Comparison of ENCODE assay signal across 8 cellular contexts in genomic region chr4:103091601-103092223, GRCh38. TPM values are rescaled to one million over a fixed set of nuclear protein-coding genes. Genes with fewer than 3 reads are reported as not detected.
DNase-seq lines count a peak whose midpoint lies in the region; ATAC-seq and TF ChIP-seq lines count a peak whose summit lies in the region.

No MANE protein-coding gene starts in this region.

- DNase-seq in activated CD8-positive, alpha-beta memory T cell treated with anti-CD3 and anti-CD28 coated beads, Interleukin-2, amount 10 ng/mL, durations not matched to agents 7 days and 5 days, result peak; percentile 68
- DNase-seq in activated CD8-positive, alpha-beta memory T cell treated with anti-CD3 and anti-CD28 coated beads, Interleukin-2, amount 50 U/mL, for 48 hours, result no peak
- peak; percentile 67 for DNase-seq in Jurkat, Clone E6-1 (ENCODE audit: low read depth, low spot score)
- DNase-seq in PC-9 (peak; percentile 17 to 57), adrenal gland (peak in 6 of 7 donors; percentile 33 to 60 (median 46)), iris pigment epithelial cell (ENCODE audit: low read depth) (peak; percentile 75)
- DNase-seq in stimulated activated naive CD4-positive, alpha-beta T cell (lab: John Stamatoyannopoulos, UW), result peak in 5 of 6 experiments; percentile 9 to 59 (median 35)

- POLR2A ChIA-PET in PC-9 (lab: Charles Lee; ENCODE audit: unreplicated experiment), result no interaction called here

- H3K79me2 ChIP-seq in PC-9 (ENCODE audit: low read depth), result no peaks in the 10 kb centered on the region

- H4K20me1 ChIP-seq in PC-9 (ENCODE audit: insufficient read depth), result no peaks in the 10 kb centered on the region

- 33 to 50% (median 41%) methylated on average over 3 of the region's 3 CpGs for WGBS in adrenal gland, 4 donors

- H2AFZ ChIP-seq in PC-9, result no peak overlapping the region

- CTCF ChIA-PET in activated CD8-positive, alpha-beta memory T cell treated with anti-CD3 and anti-CD28 coated beads, Interleukin-2, amount 10 ng/mL, durations not matched to agents 7 days and 5 days (lab: Charles Lee), result interaction anchor here (0.7 to 6.0 kb wide), 29 partner anchors 8 to 747 kb away, joined by 3 to 76 read pairs (median 4); partner anchors contain the start of genes BDH2, MANBA, SLC9B1 and SLC9B2
- CTCF ChIA-PET in PC-9 (lab: Charles Lee), result interaction anchor here (0.6 to 0.7 kb wide), 4 partner anchors 53 to 661 kb away, joined by 3 to 10 read pairs (median 3); no protein-coding TSS in a partner anchor

- H3K36me3 ChIP-seq in PC-9 (ENCODE audit: low read depth), result no peaks in the 10 kb centered on the region
- H3K36me3 ChIP-seq in adrenal gland (replicated peaks in 1 of 2), result peaks cover 0 to 37% of the 10 kb centered on the region in 2 donors

- peaks cover 19% of the 10 kb centered on the region for H3K36me3 Mint-ChIP-seq in activated CD8-positive, alpha-beta memory T cell treated with anti-CD3 and anti-CD28 coated beads, Interleukin-2, amount 10 ng/mL, durations not matched to agents 7 days and 5 days

- H3K4me1 ChIP-seq in PC-9 (replicated peaks; ENCODE audit: insufficient read depth) (no peaks in the 10 kb centered on the region), adrenal gland (replicated peaks in 1 of 2) (peaks cover 0 to 23% of the 10 kb centered on the region in 2 donors)

- peak; percentile 72 for TF ChIP-seq CTCF in PC-9 (conservative IDR thresholded peaks at IDR 0.05)
- peak; percentile 42 to 71 (median 60) for TF ChIP-seq CTCF in adrenal gland (IDR thresholded peaks at IDR 0.05)

- ATAC-seq in activated CD8-positive, alpha-beta memory T cell treated with anti-CD3 and anti-CD28 coated beads, Interleukin-2, amount 10 ng/mL, durations not matched to agents 7 days and 5 days, result peak; percentile 79
- peak; percentile 81 for ATAC-seq in GM21723 (IDR thresholded peaks at IDR 0.05; ENCODE audit: unreplicated experiment)

- H3K27ac ChIP-seq in PC-9, result no peak overlapping the region
- H3K27ac ChIP-seq in adrenal gland, result no peak overlapping the region

- no peak overlapping the region for H3K4me3 ChIP-seq in Jurkat, Clone E6-1 (ENCODE audit: low read length)
- H3K4me3 ChIP-seq in PC-9 (no peak overlapping the region), adrenal gland (no peak overlapping the region)

- intact Hi-C loops in PC-9 (cut with micrococcal nuclease; ENCODE audit: unreplicated experiment) (loop anchor here (5.0 to 10.0 kb wide), 4 partner anchors 469 to 827 kb away; partner anchors contain the start of gene SLC39A8), adrenal gland (cut with DNase I) (loop anchor here in 1 of 2 donors (10.0 kb wide), 1 partner anchor 467 kb away; no protein-coding TSS in a partner anchor)

- H3K9me3 ChIP-seq in PC-9 (ENCODE audit: insufficient read depth, low read depth), result no peaks in the 10 kb centered on the region
- no peaks in the 10 kb centered on the region for H3K9me3 ChIP-seq in adrenal gland (replicated peaks in 1 of 3)

- peaks cover 33% of the 10 kb centered on the region for H3K4me1 Mint-ChIP-seq in activated CD8-positive, alpha-beta memory T cell treated with anti-CD3 and anti-CD28 coated beads, Interleukin-2, amount 10 ng/mL, durations not matched to agents 7 days and 5 days

- no TSS peak for BruUV-seq in PC-9 (replicated peaks; lab: Mats Ljungman, UMichigan)

- H3K27me3 ChIP-seq in PC-9 (ENCODE audit: insufficient read depth, low read depth), result no peaks in the 10 kb centered on the region
- no peaks in the 10 kb centered on the region for H3K27me3 ChIP-seq in adrenal gland

- no peak overlapping the region for H3K4me2 ChIP-seq in PC-9

- peak overlapping the region; percentile 74 for H3K4me3 Mint-ChIP-seq in activated CD8-positive, alpha-beta memory T cell treated with anti-CD3 and anti-CD28 coated beads, Interleukin-2, amount 10 ng/mL, durations not matched to agents 7 days and 5 days

- H3K9me2 ChIP-seq in PC-9 (ENCODE audit: insufficient read depth), result no peaks in the 10 kb centered on the region

- H3K27ac Mint-ChIP-seq in activated CD8-positive, alpha-beta memory T cell treated with anti-CD3 and anti-CD28 coated beads, Interleukin-2, amount 10 ng/mL, durations not matched to agents 7 days and 5 days, result peak overlapping the region; percentile 85

- H3K9me3 Mint-ChIP-seq in activated CD8-positive, alpha-beta memory T cell treated with anti-CD3 and anti-CD28 coated beads, Interleukin-2, amount 10 ng/mL, durations not matched to agents 7 days and 5 days (ENCODE audit: low read depth), result no peaks in the 10 kb centered on the region

- H3K27me3 Mint-ChIP-seq in activated CD8-positive, alpha-beta memory T cell treated with anti-CD3 and anti-CD28 coated beads, Interleukin-2, amount 10 ng/mL, durations not matched to agents 7 days and 5 days, result no peaks in the 10 kb centered on the region

- no peak for TF ChIP-seq POLR2A in adrenal gland (IDR thresholded peaks at IDR 0.05)

- H3F3A ChIP-seq in PC-9 (ENCODE audit: insufficient read depth, low read depth), result no peaks in the 10 kb centered on the region

RNA-seq across cellular contexts. Expression of gene BDH2, which starts 7.9 kb away (rescaled TPM):
- 10 to 100 TPM; 16.5 to 19.2 TPM for total RNA-seq in activated CD8-positive, alpha-beta memory T cell treated with anti-CD3 and anti-CD28 coated beads, Interleukin-2, amount 10 ng/mL, durations not matched to agents 7 days and 5 days
- polyA plus RNA-seq in Jurkat, Clone E6-1 (2012; ENCODE audit: insufficient read depth, insufficient read length), result 53.6 TPM
- total RNA-seq in PC-9 (2021) (9.5 and 10.1 TPM in 2 replicates), adrenal gland (100 to 1,000 TPM in 7 of 8 donors, 10 to 100 TPM in 1; 84.6 to 209 (median 116) TPM)
- polyA plus RNA-seq in adrenal gland, result 100 to 1,000 TPM; 101 to 169 (median 111) TPM

RNA-seq across cellular contexts. Expression of gene SLC9B2, which starts 15.2 kb away (rescaled TPM):
- 10 to 100 TPM; 24.2 to 27.4 TPM for total RNA-seq in activated CD8-positive, alpha-beta memory T cell treated with anti-CD3 and anti-CD28 coated beads, Interleukin-2, amount 10 ng/mL, durations not matched to agents 7 days and 5 days
- polyA plus RNA-seq in Jurkat, Clone E6-1 (2012; ENCODE audit: insufficient read depth, insufficient read length), result 13.6 TPM
- total RNA-seq in PC-9 (2021) (2.0 and 4.1 TPM in 2 replicates), adrenal gland (10 to 100 TPM in 6 of 8 donors, 1 to 10 TPM in 2; 7.2 to 16.3 (median 13.5) TPM)
- polyA plus RNA-seq in adrenal gland, result 10 to 100 TPM; 12.4 to 14.8 (median 13.3) TPM
